7 cellular contexts compared by ENCODE assay signal in the genomic region with DNA sequence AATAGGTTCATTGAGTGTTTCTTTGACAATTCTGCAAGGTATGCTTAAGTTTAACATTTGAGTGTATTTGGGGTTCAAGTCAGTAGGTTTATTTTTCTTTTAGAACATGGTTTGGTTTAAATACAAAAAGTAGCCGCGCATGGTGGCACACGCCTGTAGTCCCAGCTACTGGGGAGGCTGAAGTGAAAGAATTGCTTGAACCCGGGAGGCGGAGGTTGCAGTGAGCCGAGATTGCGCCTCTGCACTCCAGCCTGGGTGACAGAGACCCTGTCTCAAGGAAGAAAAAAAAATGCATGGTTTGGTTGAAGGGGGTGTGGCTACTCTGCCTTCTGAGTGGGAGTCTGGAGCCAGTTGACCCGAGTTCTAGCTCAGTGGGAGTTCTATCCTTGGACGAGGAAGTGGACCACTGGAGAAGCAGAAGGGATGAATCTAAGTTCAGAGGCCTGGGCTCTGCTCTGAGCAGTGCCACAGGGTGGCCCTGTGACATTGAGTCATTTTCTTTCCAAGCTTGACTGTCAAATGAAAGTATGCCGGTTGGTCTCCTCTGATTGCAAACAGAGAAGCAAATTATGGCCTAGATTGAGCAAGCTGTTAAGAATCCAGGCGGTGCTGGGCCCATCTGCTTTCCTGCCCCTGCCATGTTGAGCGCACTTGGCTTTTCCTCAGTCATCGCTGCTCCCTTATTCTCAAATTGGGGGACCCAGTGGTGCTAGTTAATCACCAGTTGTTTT. TPM values are rescaled to one million over a fixed set of nuclear protein-coding genes. Genes with fewer than 3 reads are reported as not detected.
DNase-seq lines count a peak whose midpoint lies in the region; ATAC-seq and TF ChIP-seq lines count a peak whose summit lies in the region.
"Not testable (repeated sequence)": the region's sequence is repeated elsewhere in the genome, so short reads cannot be mapped to it uniquely, and the experiment has no call there.

No MANE protein-coding gene starts in this region.

- not testable (repeated sequence) for H2BK20ac ChIP-seq in H9 (ENCODE audit: low read depth, low read length, poor library complexity, severe bottlenecking)

- H3K9me3 Mint-ChIP-seq in CD4-positive, CD25-positive, alpha-beta regulatory T cell; H9; activated T-helper 17 cell treated with anti-CD3 and anti-CD28 coated beads, Interleukin-2, amount 50 U/mL, for 72 hours; immature natural killer cell; natural killer cell: not testable (repeated sequence)

- not testable (repeated sequence) for H3K56ac ChIP-seq in H9 (ENCODE audit: insufficient read length, low read depth, low read length)

- H4K8ac ChIP-seq in H9 (replicated peaks; ENCODE audit: insufficient read length, low read depth, low read length), result not testable (repeated sequence)

- H3K4me3 ChIP-seq in CD4-positive, CD25-positive, alpha-beta regulatory T cell (ENCODE audit: low read depth, low read length); spleen: not testable (repeated sequence)

- not testable (repeated sequence) for H3K4ac ChIP-seq in H9 (ENCODE audit: low read depth, low read length)

- not testable (repeated sequence) for H3K27ac ChIP-seq in CD4-positive, CD25-positive, alpha-beta regulatory T cell (ENCODE audit: insufficient read depth, low read length, poor library complexity, severe bottlenecking); H9 (ENCODE audit: insufficient read length, low read depth, low read length)
- peak overlapping the region in 3 of 8 donors; percentile 1 to 58 (median 29) for H3K27ac ChIP-seq in spleen

- not testable (repeated sequence) for H3K23me2 ChIP-seq in H9 (ENCODE audit: insufficient read length, low read depth, low read length, poor library complexity, severe bottlenecking)

- not testable (repeated sequence) for H3K79me1 ChIP-seq in H9 (ENCODE audit: insufficient read depth, low read depth, low read length, poor library complexity, severe bottlenecking)

- not testable (repeated sequence) for H3K27me3 ChIP-seq in CD4-positive, CD25-positive, alpha-beta regulatory T cell (ENCODE audit: control insufficient read depth, insufficient read depth, low read length); H9 (ENCODE audit: insufficient read depth, low read length); spleen (replicated peaks in 1 of 7)

- H2BK120ac ChIP-seq in H9 (ENCODE audit: low read depth, low read length, poor library complexity, severe bottlenecking), result not testable (repeated sequence)

- H3T11ph ChIP-seq in H9 (ENCODE audit: low read length), result not testable (repeated sequence)

- peak overlapping the region in 2 of 3 donors; percentile 49 to 59 for H3K27ac Mint-ChIP-seq in CD4-positive, CD25-positive, alpha-beta regulatory T cell
- peak overlapping the region in 2 of 3 experiments; percentile 47 to 70; a peak in 4 of 7 replicates for H3K27ac Mint-ChIP-seq in H9
- H3K27ac Mint-ChIP-seq in activated T-helper 17 cell treated with anti-CD3 and anti-CD28 coated beads, Interleukin-2, amount 50 U/mL, for 72 hours, result peak overlapping the region; percentile 33
- H3K27ac Mint-ChIP-seq in immature natural killer cell, result peak overlapping the region in 4 of 6 donors; percentile 30 to 69 (median 35)
- H3K27ac Mint-ChIP-seq in natural killer cell, result peak overlapping the region; percentile 53 to 67

- not testable (repeated sequence) for H2AK5ac ChIP-seq in H9 (ENCODE audit: insufficient read length, low read length)

- not testable (repeated sequence) for H3K79me2 ChIP-seq in H9 (ENCODE audit: insufficient read depth, low read length)

- not testable (repeated sequence) for H2AFZ ChIP-seq in H9 (ENCODE audit: low read length)

- not testable (repeated sequence) for H3K9me3 ChIP-seq in CD4-positive, CD25-positive, alpha-beta regulatory T cell (ENCODE audit: control insufficient read depth in 2 of 2, low read length in 2 of 2); H9 (ENCODE audit: control insufficient read depth, low read depth, low read length); spleen

- not testable (repeated sequence) for H3K9ac ChIP-seq in H9 (ENCODE audit: extremely low read depth, insufficient read length, low read length)

- not testable (repeated sequence) for H3K4me3 Mint-ChIP-seq in CD4-positive, CD25-positive, alpha-beta regulatory T cell; H9; activated T-helper 17 cell treated with anti-CD3 and anti-CD28 coated beads, Interleukin-2, amount 50 U/mL, for 72 hours; immature natural killer cell; natural killer cell

- H3K18ac ChIP-seq in H9 (ENCODE audit: insufficient read length, low read depth, low read length), result not testable (repeated sequence)

- H2BK5ac ChIP-seq in H9 (ENCODE audit: insufficient read length, low read length), result not testable (repeated sequence)

- H2BK15ac ChIP-seq in H9 (ENCODE audit: low read depth, low read length), result not testable (repeated sequence)

- not testable (repeated sequence) for TF ChIP-seq POLR2A in spleen (IDR thresholded peaks at IDR 0.05)

- not testable (repeated sequence) for H4K20me1 ChIP-seq in H9 (ENCODE audit: control insufficient read depth, insufficient read depth, insufficient read length)

- H2BK12ac ChIP-seq in H9 (ENCODE audit: insufficient read length, low read depth, low read length), result not testable (repeated sequence)

- H4K5ac ChIP-seq in H9 (ENCODE audit: insufficient read length, low read depth, low read length), result not testable (repeated sequence)

- intact Hi-C loops in natural killer cell (cut with micrococcal nuclease); spleen (cut with DNase I; ENCODE audit: low total_unique reads): not testable (repeated sequence)

- WGBS in H9 (ENCODE audit: extremely low coverage, insufficient read length, low lambda C conversion rate), result no CpG with 5 or more reads among the region's 13 CpGs
- 87 to 93% (median 91%) methylated on average over 13 of the region's 13 CpGs for WGBS in spleen, 5 donors

- not testable (repeated sequence) for H3K27me3 Mint-ChIP-seq in CD4-positive, CD25-positive, alpha-beta regulatory T cell; H9 (ENCODE audit: low read depth); activated T-helper 17 cell treated with anti-CD3 and anti-CD28 coated beads, Interleukin-2, amount 50 U/mL, for 72 hours; immature natural killer cell (ENCODE audit: low read depth in 3 of 3); natural killer cell (ENCODE audit: low read depth in 2 of 2)

- H4K91ac ChIP-seq in H9 (ENCODE audit: insufficient read length, low read depth, low read length), result not testable (repeated sequence)

- H3K4me2 ChIP-seq in H9 (ENCODE audit: insufficient read depth, insufficient read length, low read length), result not testable (repeated sequence)

- DNase-seq in CD4-positive, CD25-positive, alpha-beta regulatory T cell; H9; immature natural killer cell; natural killer cell: not testable (repeated sequence)
- peak; percentile 1 for DNase-seq in SIG-M5 treated with dmso at 0.1 percent for 504 hours (lab: John Stamatoyannopoulos, UW; ENCODE audit: unreplicated experiment)
- DNase-seq in spleen, result peak; percentile 36

- not testable (repeated sequence) for H3K14ac ChIP-seq in H9 (ENCODE audit: insufficient read depth, low read length)

- peaks cover 49% of the 10 kb centered on the region for H3K36me3 Mint-ChIP-seq in CD4-positive, CD25-positive, alpha-beta regulatory T cell
- H3K36me3 Mint-ChIP-seq in H9 (ENCODE audit: insufficient read depth in 1 of 3, low read depth in 3 of 3) (peaks cover 24 to 77% (median 60%) of the 10 kb centered on the region in 3 experiments), immature natural killer cell (peaks cover 15 to 48% (median 31%) of the 10 kb centered on the region in 3 donors), natural killer cell (peaks cover 36% of the 10 kb centered on the region)
- peaks cover 94% of the 10 kb centered on the region for H3K36me3 Mint-ChIP-seq in activated T-helper 17 cell treated with anti-CD3 and anti-CD28 coated beads, Interleukin-2, amount 50 U/mL, for 72 hours (ENCODE audit: low read depth)

- H3K36me3 ChIP-seq in CD4-positive, CD25-positive, alpha-beta regulatory T cell (ENCODE audit: control insufficient read depth, insufficient read depth, low read length), result peaks cover 37% of the 10 kb centered on the region
- peaks cover 0 to 99% (median 44%) of the 10 kb centered on the region in 6 donors for H3K36me3 ChIP-seq in spleen

- ATAC-seq in CD4-positive, CD25-positive, alpha-beta regulatory T cell (ENCODE audit: low read depth in 2 of 2); activated T-helper 17 cell treated with anti-CD3 and anti-CD28 coated beads, Interleukin-2, amount 50 U/mL, for 72 hours (replicated peaks); natural killer cell: not testable (repeated sequence)

- not testable (repeated sequence) for TF ChIP-seq CTCF in H9 (conservative IDR thresholded peaks at IDR 0.05); natural killer cell (IDR thresholded peaks at IDR 0.05); spleen (IDR thresholded peaks at IDR 0.05 in 8 of 11, conservative IDR thresholded peaks at IDR 0.05 in 3 of 11)

- H3K4me1 ChIP-seq in CD4-positive, CD25-positive, alpha-beta regulatory T cell (ENCODE audit: control insufficient read depth, insufficient read depth, low read length, poor library complexity, severe bottlenecking); H9 (ENCODE audit: insufficient read depth, low read length): not testable (repeated sequence)
- peaks cover 0 to 46% (median 16%) of the 10 kb centered on the region in 6 donors for H3K4me1 ChIP-seq in spleen

- H3K23ac ChIP-seq in H9 (ENCODE audit: insufficient read length, low read depth, low read length), result not testable (repeated sequence)

- peaks cover 0 to 21% (median 7%) of the 10 kb centered on the region in 4 donors for H3K4me1 Mint-ChIP-seq in CD4-positive, CD25-positive, alpha-beta regulatory T cell
- H3K4me1 Mint-ChIP-seq in H9, result peaks cover 11 to 15% of the 10 kb centered on the region in 2 experiments
- peaks cover 21% of the 10 kb centered on the region for H3K4me1 Mint-ChIP-seq in activated T-helper 17 cell treated with anti-CD3 and anti-CD28 coated beads, Interleukin-2, amount 50 U/mL, for 72 hours
- H3K4me1 Mint-ChIP-seq in immature natural killer cell, result peaks cover 14 to 21% of the 10 kb centered on the region in 2 donors
- peaks cover 16 to 20% of the 10 kb centered on the region in 2 donors for H3K4me1 Mint-ChIP-seq in natural killer cell

RNA-seq across cellular contexts. Expression of a gene that starts 32.3 kb away (rescaled TPM):
- total RNA-seq in CD4-positive, CD25-positive, alpha-beta regulatory T cell, result 46.8 TPM
- 100 to 1,000 TPM in 2 of 4 donors, 10 to 100 TPM in 2; 75.4 to 115 (median 96.7) TPM for polyA plus RNA-seq in CD4-positive, CD25-positive, alpha-beta regulatory T cell
- 38.8 and 39.1 TPM in 2 replicates for total RNA-seq in H9 (2021)
- 10 to 100 TPM; 60.0 to 60.3 TPM for total RNA-seq in activated T-helper 17 cell treated with anti-CD3 and anti-CD28 coated beads, Interleukin-2, amount 50 U/mL, for 72 hours
- polyA plus RNA-seq in immature natural killer cell, result 10 to 100 TPM; 45.6 to 83.6 (median 69.5) TPM
- 10 to 100 TPM; 26.7 to 35.1 (median 30.3) TPM for total RNA-seq in natural killer cell
- total RNA-seq in spleen, result 10 to 100 TPM; 27.1 to 70.6 (median 50.8) TPM
- 10 to 100 TPM; 33.0 to 48.3 (median 39.8) TPM for polyA plus RNA-seq in spleen

RNA-seq across cellular contexts. Expression of a gene that starts 48.7 kb away (rescaled TPM):
- 91.2 TPM for total RNA-seq in CD4-positive, CD25-positive, alpha-beta regulatory T cell
- 10 to 100 TPM; 27.4 to 31.7 (median 28.8) TPM for polyA plus RNA-seq in CD4-positive, CD25-positive, alpha-beta regulatory T cell
- total RNA-seq in H9 (2021) (106 and 112 TPM in 2 replicates), natural killer cell (10 to 100 TPM; 72.7 to 88.2 (median 75.1) TPM), spleen (10 to 100 TPM; 51.0 to 80.7 (median 72.4) TPM)
- total RNA-seq in activated T-helper 17 cell treated with anti-CD3 and anti-CD28 coated beads, Interleukin-2, amount 50 U/mL, for 72 hours, result 10 to 100 TPM; 49.8 to 60.8 TPM
- polyA plus RNA-seq in immature natural killer cell (10 to 100 TPM; 14.0 to 54.1 (median 24.9) TPM), spleen (10 to 100 TPM; 17.7 to 29.6 (median 18.6) TPM)
